In the genomic region with DNA sequence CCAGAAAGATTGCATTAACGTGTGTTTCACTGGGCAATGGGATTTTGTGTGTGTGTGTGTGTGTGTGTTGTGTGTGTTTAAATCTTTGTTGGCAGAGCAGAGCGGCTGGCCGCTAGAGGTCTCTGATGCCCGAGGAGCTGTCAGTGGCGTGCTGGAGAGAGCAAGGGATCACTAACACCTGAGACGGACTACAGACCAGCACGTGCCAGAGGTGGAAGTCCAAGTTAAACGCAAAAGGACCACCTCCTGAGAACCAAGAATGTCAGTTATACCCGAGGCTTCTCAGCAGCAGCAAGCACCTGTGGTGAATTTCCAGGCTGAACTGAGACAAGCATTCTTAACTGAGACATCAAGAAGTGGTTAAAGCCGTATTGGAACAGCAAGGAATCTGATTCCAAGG, we compare ENCODE assay signal across 9 cellular contexts. TPM values are rescaled to one million over a fixed set of nuclear protein-coding genes. Genes with fewer than 3 reads are reported as not detected.
DNase-seq lines count a peak whose midpoint lies in the region; ATAC-seq and TF ChIP-seq lines count a peak whose summit lies in the region.
"Had no signal": no experiment of that assay in that cellular context is flagged by ENCODE, and none has a peak within 500 bp of the region (broad histone marks: within the 10 kb centered on the region; RNA-seq: fewer than 3 reads in every experiment).

No MANE protein-coding gene starts in this region.

- no peak overlapping the region for H2AFZ ChIP-seq in trophoblast cell (ENCODE audit: insufficient read depth, low read length, poor library complexity)

- DNase-seq in BE2C (peak; percentile 51), NCI-H69 (lab: John Stamatoyannopoulos, UW) (peak; percentile 77), fibroblast of villous mesenchyme (ENCODE audit: low read depth) (peak; percentile 33), trophoblast cell (peak; percentile 35 to 55)
- peak; percentile 47 for DNase-seq in activated CD8-positive, alpha-beta memory T cell treated with anti-CD3 and anti-CD28 coated beads, Interleukin-2, amount 10 ng/mL, durations not matched to agents 7 days and 5 days

- H4K91ac ChIP-seq in trophoblast cell (ENCODE audit: low read depth, low read length) = no peak overlapping the region

- H2BK12ac ChIP-seq in trophoblast cell (ENCODE audit: low read length) = no peak overlapping the region

- no peaks in the 10 kb centered on the region for H3K9me3 Mint-ChIP-seq in activated CD8-positive, alpha-beta memory T cell treated with anti-CD3 and anti-CD28 coated beads, Interleukin-2, amount 10 ng/mL, durations not matched to agents 7 days and 5 days (ENCODE audit: low read depth)

- H3K4me2 ChIP-seq in trophoblast cell (ENCODE audit: low read length) = peak overlapping the region; percentile 36

- TF ChIP-seq CTCF in BE2C (IDR thresholded peaks at IDR 0.05; ENCODE audit: low read depth, low read length) = peak; percentile 70
- peak; percentile 53 for TF ChIP-seq CTCF in fibroblast of villous mesenchyme (IDR thresholded peaks at IDR 0.05; ENCODE audit: insufficient read depth, low read depth, low read length)

- H3K4me3 ChIP-seq in BE2C (ENCODE audit: low read depth, low read length) = no peak overlapping the region
- no peak overlapping the region for H3K4me3 ChIP-seq in fibroblast of villous mesenchyme (ENCODE audit: low read depth, low read length)
- H3K4me3 ChIP-seq in trophoblast cell (ENCODE audit: low read depth, low read length) = no peak overlapping the region

- H4K12ac ChIP-seq in trophoblast cell (ENCODE audit: low read depth, low read length) = no peak overlapping the region

- no peak overlapping the region for H4K8ac ChIP-seq in trophoblast cell (ENCODE audit: low read depth, low read length)

- H3K27me3 Mint-ChIP-seq in activated CD8-positive, alpha-beta memory T cell treated with anti-CD3 and anti-CD28 coated beads, Interleukin-2, amount 10 ng/mL, durations not matched to agents 7 days and 5 days = peaks cover 21% of the 10 kb centered on the region

- ATAC-seq in GM18519 (IDR thresholded peaks at IDR 0.05; ENCODE audit: low FRiP score, unreplicated experiment) (peak; percentile 71), HG03442 (IDR thresholded peaks at IDR 0.05; ENCODE audit: unreplicated experiment) (peak; percentile 68), HG03045 (IDR thresholded peaks at IDR 0.05; ENCODE audit: unreplicated experiment) (no peak)
- peak; percentile 82 for ATAC-seq in activated CD8-positive, alpha-beta memory T cell treated with anti-CD3 and anti-CD28 coated beads, Interleukin-2, amount 10 ng/mL, durations not matched to agents 7 days and 5 days

- WGBS in trophoblast cell (ENCODE audit: extremely low coverage, insufficient coverage, insufficient read length) = no CpG with 5 or more reads among the region's 10 CpGs

- H3K4ac ChIP-seq in trophoblast cell (ENCODE audit: low read depth, low read length) = no peak overlapping the region

- no peak overlapping the region for H2AK5ac ChIP-seq in trophoblast cell (ENCODE audit: low read length)

- H3K4me1 ChIP-seq in BE2C = no peaks in the 10 kb centered on the region
- H3K4me1 ChIP-seq in trophoblast cell (ENCODE audit: control insufficient read depth in 1 of 2, insufficient read depth in 2 of 2, low read length in 2 of 2) = no peaks in the 10 kb centered on the region

- H3K36me3 ChIP-seq in BE2C = no peaks in the 10 kb centered on the region
- H3K36me3 ChIP-seq in trophoblast cell (ENCODE audit: control insufficient read depth in 1 of 2, insufficient read depth in 2 of 2, low read length in 2 of 2) = no peaks in the 10 kb centered on the region

- H3K4me3 Mint-ChIP-seq in activated CD8-positive, alpha-beta memory T cell treated with anti-CD3 and anti-CD28 coated beads, Interleukin-2, amount 10 ng/mL, durations not matched to agents 7 days and 5 days = no peak overlapping the region

- no peak overlapping the region for H3K27ac ChIP-seq in trophoblast cell (ENCODE audit: low read depth, low read length)

- no peak overlapping the region for H3K9ac ChIP-seq in trophoblast cell (ENCODE audit: low read length)

- H3K23ac ChIP-seq in trophoblast cell (ENCODE audit: low read length) = no peak overlapping the region

- H3K27ac Mint-ChIP-seq in activated CD8-positive, alpha-beta memory T cell treated with anti-CD3 and anti-CD28 coated beads, Interleukin-2, amount 10 ng/mL, durations not matched to agents 7 days and 5 days = no peak overlapping the region

- no peak overlapping the region for H2BK120ac ChIP-seq in trophoblast cell (ENCODE audit: insufficient read depth, low read length, poor library complexity)

- H3K9me3 ChIP-seq in BE2C (no peaks in the 10 kb centered on the region), trophoblast cell (ENCODE audit: insufficient read depth, low read depth, low read length) (no peaks in the 10 kb centered on the region)

- H3K18ac ChIP-seq in trophoblast cell (ENCODE audit: low read length) = no peak overlapping the region

- no peaks in the 10 kb centered on the region for H3K79me1 ChIP-seq in trophoblast cell (ENCODE audit: low read length)

- no peaks in the 10 kb centered on the region for H3K79me2 ChIP-seq in trophoblast cell (ENCODE audit: control insufficient read depth, insufficient read depth, low read length, poor library complexity)

- CTCF ChIA-PET in activated CD8-positive, alpha-beta memory T cell treated with anti-CD3 and anti-CD28 coated beads, Interleukin-2, amount 10 ng/mL, durations not matched to agents 7 days and 5 days (lab: Charles Lee) = interaction anchor here (0.6 to 1.7 kb wide), 4 partner anchors 9 to 586 kb away, joined by 3 to 8 read pairs (median 4); a partner anchor contains a TSS

- no peak overlapping the region for H2BK5ac ChIP-seq in trophoblast cell (ENCODE audit: low read depth, low read length, poor library complexity)

- no peaks in the 10 kb centered on the region for H3K27me3 ChIP-seq in BE2C
- no peaks in the 10 kb centered on the region for H3K27me3 ChIP-seq in trophoblast cell (ENCODE audit: insufficient read depth, low read length)

- no peaks in the 10 kb centered on the region for H3K4me1 Mint-ChIP-seq in activated CD8-positive, alpha-beta memory T cell treated with anti-CD3 and anti-CD28 coated beads, Interleukin-2, amount 10 ng/mL, durations not matched to agents 7 days and 5 days

- H3K36me3 Mint-ChIP-seq in activated CD8-positive, alpha-beta memory T cell treated with anti-CD3 and anti-CD28 coated beads, Interleukin-2, amount 10 ng/mL, durations not matched to agents 7 days and 5 days = no peaks in the 10 kb centered on the region

- H3K14ac ChIP-seq in trophoblast cell (ENCODE audit: low read length) = no peak overlapping the region

RNA-seq across cellular contexts. Expression of a gene that starts 9.0 kb away (rescaled TPM):
- polyA plus RNA-seq in BE2C (2012; ENCODE audit: insufficient read depth, insufficient read length, low read depth) = 4.7 TPM
- 10 to 100 TPM; 10.1 to 11.5 TPM for total RNA-seq in activated CD8-positive, alpha-beta memory T cell treated with anti-CD3 and anti-CD28 coated beads, Interleukin-2, amount 10 ng/mL, durations not matched to agents 7 days and 5 days
- 12.5 and 12.9 TPM in 2 replicates for total RNA-seq in fibroblast of villous mesenchyme
- 9.7 and 10.6 TPM in 2 replicates for polyA plus RNA-seq in trophoblast cell (2013)

RNA-seq across cellular contexts. Expression of a gene that starts 54.8 kb away (rescaled TPM):
- polyA plus RNA-seq in BE2C (2012; ENCODE audit: insufficient read depth, insufficient read length, low read depth) = not detected
- total RNA-seq in activated CD8-positive, alpha-beta memory T cell treated with anti-CD3 and anti-CD28 coated beads, Interleukin-2, amount 10 ng/mL, durations not matched to agents 7 days and 5 days = not detected
- not detected in 2 replicates for total RNA-seq in fibroblast of villous mesenchyme
- not detected in 2 replicates for polyA plus RNA-seq in trophoblast cell (2013)
- total RNA-seq: mononuclear cell had no signal
